Comparison of ENCODE assay signal across 1 cellular context in the genomic region with DNA sequence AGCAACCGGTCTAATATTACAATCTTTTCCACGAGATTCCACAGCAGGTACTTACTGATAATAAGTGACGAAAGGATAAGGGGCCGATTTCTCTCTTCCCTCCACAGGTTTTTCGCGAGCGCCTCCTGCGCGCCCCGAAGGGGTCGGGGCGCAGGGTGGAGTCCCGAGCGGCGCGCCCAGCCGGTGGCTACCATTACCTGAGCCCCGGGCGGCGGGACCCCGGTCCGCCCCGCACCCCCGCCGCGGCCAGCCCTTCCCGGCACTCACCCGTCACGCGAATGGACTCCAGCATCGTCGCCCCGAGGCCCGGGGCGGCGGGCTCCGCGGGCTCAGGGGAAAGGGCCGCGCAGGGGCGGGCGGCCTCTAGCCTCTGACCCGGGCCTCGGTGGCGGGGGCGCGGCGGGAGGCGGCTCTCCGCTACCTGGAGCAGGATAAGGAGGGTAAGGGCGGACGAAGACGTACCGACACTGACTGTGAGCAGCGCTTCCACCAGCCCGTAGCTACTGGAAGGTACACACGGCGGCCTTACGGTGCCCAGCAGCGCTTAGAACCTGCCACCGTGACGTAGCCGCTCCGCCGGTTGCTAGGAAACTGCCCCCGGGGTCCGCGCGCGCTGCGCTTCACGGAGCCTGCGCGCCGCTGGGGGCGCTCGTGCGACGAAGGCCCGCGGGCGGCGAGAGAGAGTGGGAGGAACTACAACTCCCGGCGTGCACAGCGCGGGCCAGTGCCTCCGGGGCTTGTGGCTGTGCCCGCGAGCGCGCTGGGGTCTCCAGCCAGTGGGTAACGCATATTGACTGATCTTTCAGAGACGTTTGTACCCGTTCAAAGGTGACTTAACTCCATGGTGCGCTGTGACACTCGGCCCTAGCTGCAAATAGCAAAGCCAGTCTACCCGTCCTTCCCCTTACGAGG.
A peak's percentile ranks its signal among the peaks of the same experiment; 100 is the strongest.
TF ChIP-seq lines count a peak whose summit lies in the region.

No MANE protein-coding gene starts in this region.

TF ChIP-seq in IMR-90, 13 proteins besides CTCF, POLR2A, EP300 and RAD21:
- TF ChIP-seq SMC3 (IDR thresholded peaks at IDR 0.05; ENCODE audit: low read depth, low read length) (peak; percentile 20; the same call in 1 of the 2 replicates), MXI1 (IDR thresholded peaks at IDR 0.05; ENCODE audit: borderline replicate concordance, low read depth, low read length) (no peak), NFE2L2 (IDR thresholded peaks at IDR 0.05; ENCODE audit: low read depth, low read length) (no peak), FOS (IDR thresholded peaks at IDR 0.05; ENCODE audit: low read depth, low read length) (no peak), CHD1 (IDR thresholded peaks at IDR 0.05; ENCODE audit: low read depth, low read length) (no peak), CEBPB (IDR thresholded peaks at IDR 0.05; ENCODE audit: low read depth, low read length) (no peak), RCOR1 (IDR thresholded peaks at IDR 0.05; ENCODE audit: insufficient replicate concordance, low read length) (no peak), MAZ (IDR thresholded peaks at IDR 0.05; ENCODE audit: borderline replicate concordance, low read depth, low read length) (peak; percentile 71), RFX5 (IDR thresholded peaks at IDR 0.05; ENCODE audit: low read depth, low read length) (no peak), BHLHE40 (IDR thresholded peaks at IDR 0.05; ENCODE audit: low read depth, low read length) (peak; percentile 11; the same call in 1 of the 2 replicates), MAFK (IDR thresholded peaks at IDR 0.05; ENCODE audit: low read depth, low read length) (no peak)
- TF ChIP-seq, protein P1, sequence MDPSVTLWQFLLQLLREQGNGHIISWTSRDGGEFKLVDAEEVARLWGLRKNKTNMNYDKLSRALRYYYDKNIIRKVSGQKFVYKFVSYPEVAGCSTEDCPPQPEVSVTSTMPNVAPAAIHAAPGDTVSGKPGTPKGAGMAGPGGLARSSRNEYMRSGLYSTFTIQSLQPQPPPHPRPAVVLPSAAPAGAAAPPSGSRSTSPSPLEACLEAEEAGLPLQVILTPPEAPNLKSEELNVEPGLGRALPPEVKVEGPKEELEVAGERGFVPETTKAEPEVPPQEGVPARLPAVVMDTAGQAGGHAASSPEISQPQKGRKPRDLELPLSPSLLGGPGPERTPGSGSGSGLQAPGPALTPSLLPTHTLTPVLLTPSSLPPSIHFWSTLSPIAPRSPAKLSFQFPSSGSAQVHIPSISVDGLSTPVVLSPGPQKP (IDR thresholded peaks at IDR 0.05; ENCODE audit: borderline replicate concordance, low read depth, low read length) = no peak
- TF ChIP-seq, protein P2, sequence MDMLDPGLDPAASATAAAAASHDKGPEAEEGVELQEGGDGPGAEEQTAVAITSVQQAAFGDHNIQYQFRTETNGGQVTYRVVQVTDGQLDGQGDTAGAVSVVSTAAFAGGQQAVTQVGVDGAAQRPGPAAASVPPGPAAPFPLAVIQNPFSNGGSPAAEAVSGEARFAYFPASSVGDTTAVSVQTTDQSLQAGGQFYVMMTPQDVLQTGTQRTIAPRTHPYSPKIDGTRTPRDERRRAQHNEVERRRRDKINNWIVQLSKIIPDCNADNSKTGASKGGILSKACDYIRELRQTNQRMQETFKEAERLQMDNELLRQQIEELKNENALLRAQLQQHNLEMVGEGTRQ (IDR thresholded peaks at IDR 0.05; ENCODE audit: low read depth, low read length) = no peak
